ENCODE assay signal across 9 cellular contexts in the genomic region with DNA sequence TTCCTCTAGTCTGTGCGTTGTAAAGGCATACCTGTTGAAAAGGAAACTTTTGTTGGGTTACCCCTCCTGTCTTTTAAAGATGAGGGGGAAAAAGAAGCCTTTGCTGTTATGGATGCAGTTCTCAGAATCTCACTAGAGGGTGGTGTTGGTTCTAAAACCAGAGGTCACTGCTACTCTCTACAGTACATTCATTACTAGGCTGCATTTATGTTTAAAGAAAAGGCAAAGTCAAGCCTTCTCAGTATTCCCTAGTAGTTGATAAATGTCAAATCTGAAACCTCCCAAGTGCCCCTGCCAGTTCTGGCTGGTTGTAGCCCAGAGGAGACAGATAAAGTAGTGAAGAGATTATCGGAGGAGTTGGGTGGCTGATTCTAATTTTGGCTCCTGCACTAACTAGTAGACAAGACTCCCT. TPM values are rescaled to one million over a fixed set of nuclear protein-coding genes. Genes with fewer than 3 reads are reported as not detected.
DNase-seq lines count a peak whose midpoint lies in the region; ATAC-seq and TF ChIP-seq lines count a peak whose summit lies in the region.
"Had no signal": no experiment of that assay in that cellular context is flagged by ENCODE, and none has a peak within 500 bp of the region (broad histone marks: within the 10 kb centered on the region; RNA-seq: fewer than 3 reads in every experiment).

No MANE protein-coding gene starts in this region.

- H3K4me1 Mint-ChIP-seq in activated naive CD4-positive, alpha-beta T cell treated with anti-CD3 and anti-CD28 coated beads for 36 hours (ENCODE audit: low read depth), result peaks cover 33% of the 10 kb centered on the region

- peak; percentile 87 for TF ChIP-seq CTCF in left ventricle myocardium inferior (IDR thresholded peaks at IDR 0.05; ENCODE audit: borderline replicate concordance)
- peak; percentile 60 to 84 (median 74) for TF ChIP-seq CTCF in sigmoid colon (IDR thresholded peaks at IDR 0.05)

- peak; percentile 40 for DNase-seq in activated naive CD4-positive, alpha-beta T cell treated with anti-CD3 and anti-CD28 coated beads for 36 hours
- DNase-seq in activated naive CD4-positive, alpha-beta T cell (lab: John Stamatoyannopoulos, UW), result no peak
- DNase-seq in NCI-H345 treated with DMSO at 0.1 percent for 48 hours (lab: John Stamatoyannopoulos, UW; ENCODE audit: unreplicated experiment), result peak; percentile 30
- DNase-seq in adipocyte (ENCODE audit: low read depth), result peak; percentile 87
- no peak for DNase-seq in left ventricle myocardium inferior
- DNase-seq in sigmoid colon, result no peak
- no peak for DNase-seq in NCI-H187 treated with DMSO at 0.1 percent for 48 hours (lab: John Stamatoyannopoulos, UW)

- H3K9me3 ChIP-seq in adipocyte (ENCODE audit: control insufficient read depth, low read length) (no peaks in the 10 kb centered on the region), left ventricle myocardium inferior (replicated peaks) (no peaks in the 10 kb centered on the region), sigmoid colon (no peaks in the 10 kb centered on the region)

- H3K27me3 Mint-ChIP-seq in activated naive CD4-positive, alpha-beta T cell treated with anti-CD3 and anti-CD28 coated beads for 36 hours (ENCODE audit: low read depth), result no peaks in the 10 kb centered on the region

- peak overlapping the region; percentile 7 for H3K4me3 Mint-ChIP-seq in activated naive CD4-positive, alpha-beta T cell treated with anti-CD3 and anti-CD28 coated beads for 36 hours

- H3K4me1 ChIP-seq in adipocyte (ENCODE audit: control insufficient read depth, insufficient read depth, low read length) (peaks cover 35% of the 10 kb centered on the region), left ventricle myocardium inferior (peaks cover 77% of the 10 kb centered on the region), sigmoid colon (peaks cover 0 to 37% (median 25%) of the 10 kb centered on the region in 4 donors)

- H3K27ac Mint-ChIP-seq in activated naive CD4-positive, alpha-beta T cell treated with anti-CD3 and anti-CD28 coated beads for 36 hours, result no peak overlapping the region

- WGBS in sigmoid colon, 2 donors, result 21 to 26% methylated on average over 2 of the region's 2 CpGs

- CTCF ChIA-PET in activated naive CD4-positive, alpha-beta T cell treated with anti-CD3 and anti-CD28 coated beads for 36 hours (lab: Charles Lee), result interaction anchor here (0.6 to 1.4 kb wide), 4 partner anchors 9 to 324 kb away, joined by 3 to 5 read pairs (median 4); no protein-coding TSS in a partner anchor

- intact Hi-C loops in activated naive CD4-positive, alpha-beta T cell treated with anti-CD3 and anti-CD28 coated beads for 36 hours (cut with micrococcal nuclease), result loop anchor here (1.0 kb wide), 6 partner anchors 17 to 493 kb away; no protein-coding TSS in a partner anchor
- intact Hi-C loops in left ventricle myocardium inferior (cut with micrococcal nuclease), result loop anchor here (5.0 to 10.0 kb wide), 3 partner anchors 254 to 492 kb away; no protein-coding TSS in a partner anchor
- intact Hi-C loops in sigmoid colon (cut with DNase I), result loop anchor here (1.0 to 10.0 kb wide), 3 partner anchors 252 to 1662 kb away; no protein-coding TSS in a partner anchor

- H3K4me3 ChIP-seq in adipocyte (ENCODE audit: low read length) (no peak overlapping the region), left ventricle myocardium inferior (peak overlapping the region; percentile 91), sigmoid colon (no peak overlapping the region)

- H3K36me3 Mint-ChIP-seq in activated naive CD4-positive, alpha-beta T cell treated with anti-CD3 and anti-CD28 coated beads for 36 hours (ENCODE audit: low read depth), result no peaks in the 10 kb centered on the region

- H3K9me3 Mint-ChIP-seq in activated naive CD4-positive, alpha-beta T cell treated with anti-CD3 and anti-CD28 coated beads for 36 hours, result no peaks in the 10 kb centered on the region

- no peak for TF ChIP-seq POLR2A in sigmoid colon (IDR thresholded peaks at IDR 0.05)

- H3K27ac ChIP-seq in left ventricle myocardium inferior (replicated peaks), result peak overlapping the region; percentile 85
- H3K27ac ChIP-seq in sigmoid colon, result peak overlapping the region in 3 of 4 donors; percentile 57 to 86 (median 86)

- H3K36me3 ChIP-seq in adipocyte (ENCODE audit: control insufficient read depth, insufficient read depth, low read length, severe bottlenecking), result no peaks in the 10 kb centered on the region
- no peaks in the 10 kb centered on the region for H3K36me3 ChIP-seq in left ventricle myocardium inferior
- no peaks in the 10 kb centered on the region for H3K36me3 ChIP-seq in sigmoid colon

- peak; percentile 20 for ATAC-seq in HG02642 (IDR thresholded peaks at IDR 0.05; ENCODE audit: poor library complexity, unreplicated experiment)

- no peak overlapping the region for H3K9ac ChIP-seq in adipocyte (ENCODE audit: low read length)

- no peaks in the 10 kb centered on the region for H3K27me3 ChIP-seq in adipocyte (replicated peaks; ENCODE audit: control insufficient read depth, insufficient read depth, low read length)
- H3K27me3 ChIP-seq in left ventricle myocardium inferior (ENCODE audit: low read depth), result no peaks in the 10 kb centered on the region
- no peaks in the 10 kb centered on the region for H3K27me3 ChIP-seq in sigmoid colon

- TF ChIP-seq EP300 in sigmoid colon (IDR thresholded peaks at IDR 0.05), result no peak

RNA-seq across cellular contexts. Expression of a gene that starts 1.4 kb away (rescaled TPM):
- 1 to 10 TPM; 3.3 to 3.5 TPM for total RNA-seq in activated naive CD4-positive, alpha-beta T cell treated with anti-CD3 and anti-CD28 coated beads for 36 hours
- total RNA-seq in left ventricle myocardium inferior, result 78.6 TPM
- 10 to 100 TPM; 13.6 to 20.0 (median 16.9) TPM for total RNA-seq in sigmoid colon
- polyA plus RNA-seq in sigmoid colon, result 1 to 10 TPM in 2 of 3 donors, under 1 TPM in 1; 0.69 to 3.0 (median 1.2) TPM

RNA-seq across cellular contexts. Expression of a gene that starts 17.9 kb away (rescaled TPM):
- total RNA-seq in activated naive CD4-positive, alpha-beta T cell treated with anti-CD3 and anti-CD28 coated beads for 36 hours, result under 1 TPM in 1 of 2 experiments, not detected in 1; 0.12 TPM
- total RNA-seq in left ventricle myocardium inferior (not detected), sigmoid colon (not detected)
- polyA plus RNA-seq in sigmoid colon, result not detected
- polyA plus RNA-seq: thymus had no signal

Comparison
In these comparisons a context has a peak if more than half of its experiments do, and no peak if none do; other contexts are left out.
1. DNase-seq: peak in activated naive CD4-positive, alpha-beta T cell treated with anti-CD3 and anti-CD28 coated beads for 36 hours (single experiment), NCI-H345 treated with DMSO at 0.1 percent for 48 hours (single experiment) and adipocyte (single experiment); none in activated naive CD4-positive, alpha-beta T cell (0 of 4), left ventricle myocardium inferior (single experiment), sigmoid colon (single experiment) and NCI-H187 treated with DMSO at 0.1 percent for 48 hours (single experiment).